In genomic region chr4:58543465-58543864, GRCh38 we compare ENCODE assay signal across 3 cellular contexts.
"Had no signal": no experiment of that assay in that cellular context is flagged by ENCODE, and none has a peak within 500 bp of the region (broad histone marks: within the 10 kb centered on the region; RNA-seq: fewer than 3 reads in every experiment).

No MANE protein-coding gene starts in this region.

- DNase-seq: GDM1, GF-D8 had no signal

- H3K4me3 ChIP-seq: GM12878 had no signal

- ATAC-seq: GM12878 had no signal
